In the genomic region with DNA sequence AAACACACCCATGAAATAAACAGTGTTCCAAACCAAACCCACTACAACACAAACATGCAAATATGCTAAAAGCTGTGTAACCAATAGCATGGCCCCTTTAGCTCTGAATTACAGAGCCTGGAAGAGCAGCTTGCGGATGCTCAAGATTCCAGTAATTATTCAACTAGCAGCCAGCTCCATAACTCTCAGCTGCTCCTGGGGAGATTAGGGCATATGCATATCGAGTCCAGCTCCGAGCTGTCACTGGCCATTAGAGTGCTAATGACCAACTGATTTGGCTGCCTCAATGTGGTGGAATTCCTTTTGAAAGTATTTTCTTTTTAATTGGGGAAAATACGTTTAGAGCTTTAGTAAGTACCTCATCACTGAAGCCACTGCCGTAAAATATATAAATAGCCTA, we compare ENCODE assay signal across 25 cellular contexts.
"Had no signal": no experiment of that assay in that cellular context is flagged by ENCODE, and none has a peak within 500 bp of the region (broad histone marks: within the 10 kb centered on the region; RNA-seq: fewer than 3 reads in every experiment).

No MANE protein-coding gene starts in this region.

- H3K4me1 Mint-ChIP-seq: activated CD4-positive, alpha-beta T cell treated with anti-CD3 and anti-CD28 coated beads, Interleukin-2, amount 10 ng/mL, durations not matched to agents 7 days and 5 days; activated CD8-positive, alpha-beta memory T cell treated with anti-CD3 and anti-CD28 coated beads, Interleukin-2, amount 10 ng/mL, durations not matched to agents 7 days and 5 days; activated naive CD4-positive, alpha-beta T cell treated with anti-CD3 and anti-CD28 coated beads, Interleukin-2, amount 10 ng/mL, durations not matched to agents 7 days and 5 days; natural killer cell had no signal

- H3K4me1 ChIP-seq: body of pancreas, foreskin keratinocyte, left lung, right lobe of liver, testis, vagina had no signal

- H3K4me3 Mint-ChIP-seq: activated CD4-positive, alpha-beta T cell treated with anti-CD3 and anti-CD28 coated beads, Interleukin-2, amount 10 ng/mL, durations not matched to agents 7 days and 5 days; activated CD8-positive, alpha-beta memory T cell treated with anti-CD3 and anti-CD28 coated beads, Interleukin-2, amount 10 ng/mL, durations not matched to agents 7 days and 5 days; activated CD8-positive, alpha-beta T cell treated with anti-CD3 and anti-CD28 coated beads for 36 hours; activated naive CD4-positive, alpha-beta T cell treated with anti-CD3 and anti-CD28 coated beads, Interleukin-2, amount 10 ng/mL, durations not matched to agents 7 days and 5 days; mesothelial cell of epicardium; natural killer cell; type B pancreatic cell had no signal

- H3K4me3 ChIP-seq: body of pancreas, cardiac muscle cell, left lung, ovary, right lobe of liver, smooth muscle cell, testis, vagina had no signal

- H3K9me3 Mint-ChIP-seq: activated CD4-positive, alpha-beta T cell treated with anti-CD3 and anti-CD28 coated beads, Interleukin-2, amount 10 ng/mL, durations not matched to agents 7 days and 5 days; activated CD8-positive, alpha-beta T cell treated with anti-CD3 and anti-CD28 coated beads for 36 hours; activated naive CD4-positive, alpha-beta T cell treated with anti-CD3 and anti-CD28 coated beads, Interleukin-2, amount 10 ng/mL, durations not matched to agents 7 days and 5 days; mesothelial cell of epicardium; natural killer cell; type B pancreatic cell had no signal

- H3K27me3 ChIP-seq: body of pancreas, cardiac muscle cell, foreskin keratinocyte, left lung, neutrophil, ovary, right lobe of liver, testis, vagina had no signal

- H3K36me3 ChIP-seq: cardiac muscle cell, left lung, neutrophil, ovary, right lobe of liver, vagina had no signal

- H3K9me3 ChIP-seq: body of pancreas, left lung, neutrophil, ovary, right lobe of liver, testis, vagina had no signal

- H3K27ac Mint-ChIP-seq: activated CD4-positive, alpha-beta T cell treated with anti-CD3 and anti-CD28 coated beads, Interleukin-2, amount 10 ng/mL, durations not matched to agents 7 days and 5 days; activated CD8-positive, alpha-beta memory T cell treated with anti-CD3 and anti-CD28 coated beads, Interleukin-2, amount 10 ng/mL, durations not matched to agents 7 days and 5 days; activated CD8-positive, alpha-beta T cell treated with anti-CD3 and anti-CD28 coated beads for 36 hours; activated naive CD4-positive, alpha-beta T cell treated with anti-CD3 and anti-CD28 coated beads, Interleukin-2, amount 10 ng/mL, durations not matched to agents 7 days and 5 days; natural killer cell; type B pancreatic cell had no signal

- H3K27ac ChIP-seq: body of pancreas, cardiac muscle cell, foreskin keratinocyte, left lung, neutrophil, ovary, right lobe of liver, testis, vagina had no signal

- H3K27me3 Mint-ChIP-seq: activated CD4-positive, alpha-beta T cell treated with anti-CD3 and anti-CD28 coated beads, Interleukin-2, amount 10 ng/mL, durations not matched to agents 7 days and 5 days; activated CD8-positive, alpha-beta memory T cell treated with anti-CD3 and anti-CD28 coated beads, Interleukin-2, amount 10 ng/mL, durations not matched to agents 7 days and 5 days; activated CD8-positive, alpha-beta T cell treated with anti-CD3 and anti-CD28 coated beads for 36 hours; activated naive CD4-positive, alpha-beta T cell treated with anti-CD3 and anti-CD28 coated beads, Interleukin-2, amount 10 ng/mL, durations not matched to agents 7 days and 5 days; type B pancreatic cell had no signal

- DNase-seq: activated CD4-positive, alpha-beta T cell treated with anti-CD3 and anti-CD28 coated beads, Interleukin-2, amount 10 ng/mL, durations not matched to agents 7 days and 5 days; activated CD4-positive, CD25-positive, alpha-beta regulatory T cell treated with anti-CD3 and anti-CD28 coated beads, Interleukin-2, amount 50 U/mL, for 72 hours; activated CD8-positive, alpha-beta memory T cell treated with anti-CD3 and anti-CD28 coated beads, Interleukin-2, amount 10 ng/mL, durations not matched to agents 7 days and 5 days; activated CD8-positive, alpha-beta T cell treated with anti-CD3 and anti-CD28 coated beads for 36 hours; activated effector memory CD4-positive, alpha-beta T cell treated with anti-CD3 and anti-CD28 coated beads, Interleukin-2, amount 50 U/mL, for 16 hours; activated naive CD4-positive, alpha-beta T cell treated with anti-CD3 and anti-CD28 coated beads, Interleukin-2, amount 10 ng/mL, durations not matched to agents 7 days and 5 days; activated T-cell treated with anti-CD3 and anti-CD28 coated beads for 4 hours; body of pancreas; effector memory CD4-positive, alpha-beta T cell; kidney glomerular epithelial cell; left lung; natural killer cell; ovary; right lobe of liver; stimulated activated CD4-positive, alpha-beta T cell treated with anti-CD3 and anti-CD28 coated beads, Interleukin-15, amount 100 ng/mL, for 24 hours; stimulated activated CD4-positive, alpha-beta T cell treated with anti-CD3 and anti-CD28 coated beads, Interleukin-2, amount 100 ng/mL, for 48 hours; stimulated activated naive CD4-positive, alpha-beta T cell; testis had no signal

- H3K36me3 Mint-ChIP-seq: activated CD8-positive, alpha-beta memory T cell treated with anti-CD3 and anti-CD28 coated beads, Interleukin-2, amount 10 ng/mL, durations not matched to agents 7 days and 5 days; activated naive CD4-positive, alpha-beta T cell treated with anti-CD3 and anti-CD28 coated beads, Interleukin-2, amount 10 ng/mL, durations not matched to agents 7 days and 5 days; mesothelial cell of epicardium; natural killer cell; type B pancreatic cell had no signal
